10 cellular contexts compared by ENCODE assay signal in the genomic region with DNA sequence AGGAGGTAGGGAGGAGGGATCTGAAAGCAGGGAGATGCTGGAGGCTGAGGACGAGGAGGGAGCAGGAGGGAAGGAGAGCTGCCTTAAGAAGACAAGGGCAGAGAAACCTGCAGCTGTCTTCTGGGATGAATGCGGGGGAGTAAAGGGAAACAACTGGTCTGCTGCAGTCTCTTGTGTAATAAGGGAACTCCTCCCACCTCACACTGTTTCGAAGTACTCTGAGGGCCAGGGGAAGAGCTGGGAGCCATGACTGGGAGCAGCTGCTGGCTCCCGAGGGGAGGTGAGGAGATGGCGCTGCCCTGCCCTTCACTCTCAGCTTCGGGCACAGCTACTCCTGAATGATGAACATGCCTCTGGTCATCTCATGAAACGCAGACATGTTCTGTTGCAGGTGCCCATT.
DNase-seq lines count a peak whose midpoint lies in the region; ATAC-seq and TF ChIP-seq lines count a peak whose summit lies in the region.
"Had no signal": no experiment of that assay in that cellular context is flagged by ENCODE, and none has a peak within 500 bp of the region (broad histone marks: within the 10 kb centered on the region; RNA-seq: fewer than 3 reads in every experiment).

No MANE protein-coding gene starts in this region.

- TF ChIP-seq CTCF in choroid plexus epithelial cell (conservative IDR thresholded peaks at IDR 0.05; ENCODE audit: low read depth, low read length), result no peak
- TF ChIP-seq CTCF in uterus (IDR thresholded peaks at IDR 0.05), result no peak

- H3K23ac ChIP-seq in mesendoderm (ENCODE audit: low read length), result no peak overlapping the region

- H3K4me3 Mint-ChIP-seq in activated CD4-positive, alpha-beta memory T cell treated with anti-CD3 and anti-CD28 coated beads, Interleukin-2, amount 10 ng/mL, durations not matched to agents 7 days and 5 days, result no peak overlapping the region

- no peak overlapping the region for H3K56ac ChIP-seq in mesendoderm (ENCODE audit: low read length)

- H3K4me3 ChIP-seq in choroid plexus epithelial cell (ENCODE audit: low read depth, low read length) (no peak overlapping the region), mesendoderm (ENCODE audit: low read length) (no peak overlapping the region), uterus (no peak overlapping the region)

- no peaks in the 10 kb centered on the region for H3K27me3 ChIP-seq in mesendoderm (ENCODE audit: insufficient read depth, low read length, poor library complexity)
- H3K27me3 ChIP-seq in uterus, result no peaks in the 10 kb centered on the region

- ATAC-seq in Right ventricle myocardium inferior, result peak; percentile 79
- no peak for ATAC-seq in HG03135 (IDR thresholded peaks at IDR 0.05; ENCODE audit: unreplicated experiment)

- H3K4me1 Mint-ChIP-seq in activated CD4-positive, alpha-beta memory T cell treated with anti-CD3 and anti-CD28 coated beads, Interleukin-2, amount 10 ng/mL, durations not matched to agents 7 days and 5 days, result no peaks in the 10 kb centered on the region

- no peaks in the 10 kb centered on the region for H3K27me3 Mint-ChIP-seq in activated CD4-positive, alpha-beta memory T cell treated with anti-CD3 and anti-CD28 coated beads, Interleukin-2, amount 10 ng/mL, durations not matched to agents 7 days and 5 days

- H2BK5ac ChIP-seq in mesendoderm (ENCODE audit: low read length), result no peak overlapping the region

- no peaks in the 10 kb centered on the region for H3K4me1 ChIP-seq in mesendoderm (ENCODE audit: control insufficient read depth, low read depth, low read length)
- no peaks in the 10 kb centered on the region for H3K4me1 ChIP-seq in uterus

- no peak for TF ChIP-seq POLR2A in uterus (IDR thresholded peaks at IDR 0.05)

- H3K9me3 ChIP-seq in uterus, result no peaks in the 10 kb centered on the region

- CTCF ChIA-PET in activated CD4-positive, alpha-beta memory T cell treated with anti-CD3 and anti-CD28 coated beads, Interleukin-2, amount 10 ng/mL, durations not matched to agents 7 days and 5 days (lab: Charles Lee), result interaction anchor here (3.9 kb wide), 1 partner anchor 14 kb away, joined by 25 read pairs; no protein-coding TSS in a partner anchor

- H2AK5ac ChIP-seq in mesendoderm (ENCODE audit: low read length), result no peak overlapping the region

- H3K9ac ChIP-seq in mesendoderm (ENCODE audit: low read length), result no peak overlapping the region

- H3K18ac ChIP-seq in mesendoderm (ENCODE audit: low read length), result no peak overlapping the region

- no peak overlapping the region for H2BK15ac ChIP-seq in mesendoderm (replicated peaks; ENCODE audit: low read depth)

- H4K8ac ChIP-seq in mesendoderm (ENCODE audit: low read depth, low read length), result no peak overlapping the region

- no peaks in the 10 kb centered on the region for H3K9me3 Mint-ChIP-seq in activated CD4-positive, alpha-beta memory T cell treated with anti-CD3 and anti-CD28 coated beads, Interleukin-2, amount 10 ng/mL, durations not matched to agents 7 days and 5 days

- intact Hi-C loops in Right ventricle myocardium inferior (cut with DNase I), result no loop called here
- intact Hi-C loops in cardiac septum (cut with DNase I), result no loop called here
- intact Hi-C loops in uterus (cut with DNase I; ENCODE audit: low total_unique reads), result no loop called here

- no peak overlapping the region for H3K27ac Mint-ChIP-seq in activated CD4-positive, alpha-beta memory T cell treated with anti-CD3 and anti-CD28 coated beads, Interleukin-2, amount 10 ng/mL, durations not matched to agents 7 days and 5 days

- H3K27ac ChIP-seq in mesendoderm (ENCODE audit: low read depth, low read length), result no peak overlapping the region
- peak overlapping the region; percentile 63 to 66 for H3K27ac ChIP-seq in uterus

- H3K79me1 ChIP-seq in mesendoderm (ENCODE audit: low read length), result no peaks in the 10 kb centered on the region

- H3K36me3 ChIP-seq in mesendoderm (ENCODE audit: control insufficient read depth, insufficient read depth, low read length) (no peaks in the 10 kb centered on the region), uterus (no peaks in the 10 kb centered on the region)

- WGBS in mesendoderm (ENCODE audit: extremely low coverage, insufficient coverage, low lambda C conversion rate), result no CpG with 5 or more reads among the region's 7 CpGs

- no peak overlapping the region for H2BK120ac ChIP-seq in mesendoderm (ENCODE audit: low read depth, low read length)

- DNase-seq in Right ventricle myocardium inferior (ENCODE audit: missing footprints), result no peak
- no peak for DNase-seq in cardiac septum (ENCODE audit: low spot score)
- DNase-seq in choroid plexus epithelial cell (ENCODE audit: low read depth), result peak; percentile 92
- DNase-seq in mesendoderm, result peak; percentile 31
- peak; percentile 68 to 81 for DNase-seq in uterus
- no peak for DNase-seq in activated CD4-positive, alpha-beta memory T cell treated with anti-CD3 and anti-CD28 coated beads, Interleukin-2, amount 10 ng/mL, durations not matched to agents 7 days and 5 days
- DNase-seq in kidney tubule cell (ENCODE audit: low spot score), result no peak
- DNase-seq: activated effector memory CD4-positive, alpha-beta T cell treated with anti-CD3 and anti-CD28 coated beads, Interleukin-2, amount 50 U/mL, for 16 hours; NCI-H2081 had no signal

- no peaks in the 10 kb centered on the region for H3K79me2 ChIP-seq in mesendoderm (ENCODE audit: control insufficient read depth, insufficient read depth, low read length)

- H4K5ac ChIP-seq in mesendoderm (ENCODE audit: low read length), result no peak overlapping the region

- H3K36me3 Mint-ChIP-seq in activated CD4-positive, alpha-beta memory T cell treated with anti-CD3 and anti-CD28 coated beads, Interleukin-2, amount 10 ng/mL, durations not matched to agents 7 days and 5 days (ENCODE audit: low read depth), result peaks cover 8% of the 10 kb centered on the region

- no peak overlapping the region for H3K4me2 ChIP-seq in mesendoderm (ENCODE audit: low read length)

- H3K4ac ChIP-seq in mesendoderm (ENCODE audit: low read depth, low read length), result no peak overlapping the region

- POLR2A ChIA-PET in activated CD4-positive, alpha-beta memory T cell treated with anti-CD3 and anti-CD28 coated beads, Interleukin-2, amount 10 ng/mL, durations not matched to agents 7 days and 5 days (lab: Charles Lee), result no interaction called here

Comparison
In these comparisons a context has a peak if more than half of its experiments do, and no peak if none do; other contexts are left out.
1. DNase-seq: peak in choroid plexus epithelial cell (single experiment), mesendoderm (single experiment) and uterus (2 of 2); none in Right ventricle myocardium inferior (single experiment), cardiac septum (single experiment), activated CD4-positive, alpha-beta memory T cell treated with anti-CD3 and anti-CD28 coated beads, Interleukin-2, amount 10 ng/mL, durations not matched to agents 7 days and 5 days (single experiment) and kidney tubule cell (single experiment).